8 cellular contexts compared by ENCODE assay signal in the genomic region with DNA sequence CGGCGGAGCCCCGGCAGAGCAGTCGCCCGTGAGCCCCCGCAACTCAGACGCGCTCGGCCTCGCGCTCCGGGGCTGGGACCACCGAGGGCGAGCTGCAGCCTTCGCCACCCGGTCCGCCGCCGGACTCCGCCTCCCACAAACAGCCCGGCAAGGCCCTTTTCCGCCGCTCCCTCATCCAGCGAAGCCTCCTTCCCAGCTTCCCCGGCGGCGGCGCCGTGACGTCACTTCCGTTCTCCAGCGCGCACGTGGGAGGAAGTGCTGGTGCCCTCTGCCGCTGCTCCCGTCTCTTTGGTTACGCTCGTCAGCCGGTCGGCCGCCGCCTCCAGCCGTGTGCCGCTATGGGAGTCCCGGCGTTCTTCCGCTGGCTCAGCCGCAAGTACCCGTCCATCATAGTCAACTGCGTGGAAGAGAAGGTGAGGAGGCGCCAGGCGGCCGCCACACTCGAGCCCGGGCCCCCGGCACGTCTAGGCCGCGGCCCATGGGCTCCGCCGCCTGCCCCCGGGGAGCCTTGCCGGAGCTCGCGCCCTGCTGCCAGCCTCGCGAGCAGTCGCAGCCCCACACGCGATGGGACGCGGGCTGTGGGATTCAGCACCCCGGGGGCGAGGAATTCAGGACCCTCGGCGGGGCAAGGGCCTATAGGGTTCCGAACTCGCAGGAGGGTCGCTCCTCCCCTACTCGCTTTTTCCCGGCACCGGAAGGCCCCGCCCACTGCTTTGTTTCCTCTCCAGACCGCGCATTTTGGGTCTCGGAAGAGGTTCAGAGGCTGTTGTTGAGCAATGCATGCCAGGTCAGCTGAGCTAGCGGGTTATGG. TPM values are rescaled to one million over a fixed set of nuclear protein-coding genes. Genes with fewer than 3 reads are reported as not detected.
DNase-seq lines count a peak whose midpoint lies in the region; ATAC-seq, FAIRE-seq and TF ChIP-seq lines count a peak whose summit lies in the region.

A gene with protein sequence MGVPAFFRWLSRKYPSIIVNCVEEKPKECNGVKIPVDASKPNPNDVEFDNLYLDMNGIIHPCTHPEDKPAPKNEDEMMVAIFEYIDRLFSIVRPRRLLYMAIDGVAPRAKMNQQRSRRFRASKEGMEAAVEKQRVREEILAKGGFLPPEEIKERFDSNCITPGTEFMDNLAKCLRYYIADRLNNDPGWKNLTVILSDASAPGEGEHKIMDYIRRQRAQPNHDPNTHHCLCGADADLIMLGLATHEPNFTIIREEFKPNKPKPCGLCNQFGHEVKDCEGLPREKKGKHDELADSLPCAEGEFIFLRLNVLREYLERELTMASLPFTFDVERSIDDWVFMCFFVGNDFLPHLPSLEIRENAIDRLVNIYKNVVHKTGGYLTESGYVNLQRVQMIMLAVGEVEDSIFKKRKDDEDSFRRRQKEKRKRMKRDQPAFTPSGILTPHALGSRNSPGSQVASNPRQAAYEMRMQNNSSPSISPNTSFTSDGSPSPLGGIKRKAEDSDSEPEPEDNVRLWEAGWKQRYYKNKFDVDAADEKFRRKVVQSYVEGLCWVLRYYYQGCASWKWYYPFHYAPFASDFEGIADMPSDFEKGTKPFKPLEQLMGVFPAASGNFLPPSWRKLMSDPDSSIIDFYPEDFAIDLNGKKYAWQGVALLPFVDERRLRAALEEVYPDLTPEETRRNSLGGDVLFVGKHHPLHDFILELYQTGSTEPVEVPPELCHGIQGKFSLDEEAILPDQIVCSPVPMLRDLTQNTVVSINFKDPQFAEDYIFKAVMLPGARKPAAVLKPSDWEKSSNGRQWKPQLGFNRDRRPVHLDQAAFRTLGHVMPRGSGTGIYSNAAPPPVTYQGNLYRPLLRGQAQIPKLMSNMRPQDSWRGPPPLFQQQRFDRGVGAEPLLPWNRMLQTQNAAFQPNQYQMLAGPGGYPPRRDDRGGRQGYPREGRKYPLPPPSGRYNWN (plus strand): TSS at position 271 of the 811 bp plus-strand sequence. CDS start 68 bp downstream, at position 339.

- no peak for FAIRE-seq in small intestine (lab: Jason Lieb, UNC)

- H3K36me3 ChIP-seq in breast epithelium, result no peaks in the 10 kb centered on the region
- peaks cover 6% of the 10 kb centered on the region; the same call in 1 of the 2 replicates for H3K36me3 ChIP-seq in iPS-20b (ENCODE audit: insufficient read depth, low read depth, low read length)
- no peaks in the 10 kb centered on the region for H3K36me3 ChIP-seq in small intestine (ENCODE audit: control insufficient read depth in 2 of 2, insufficient read depth in 2 of 2, low read length in 2 of 2)

- H3K27me3 ChIP-seq in breast epithelium (no peaks in the 10 kb centered on the region), iPS-20b (ENCODE audit: insufficient read depth, low read length) (no peaks in the 10 kb centered on the region; the same call in 1 of the 2 replicates), small intestine (ENCODE audit: control insufficient read depth in 2 of 2, insufficient read depth in 2 of 2, low read length in 2 of 2) (no peaks in the 10 kb centered on the region)

- 0 out of 2 replicates have a peak, but pooled peaks have one; percentile 9 for TF ChIP-seq CTCF in VCaP (conservative IDR thresholded peaks at IDR 0.05)
- TF ChIP-seq CTCF in breast epithelium (IDR thresholded peaks at IDR 0.05), result no peak

- ATAC-seq in GM18870 (IDR thresholded peaks at IDR 0.05; ENCODE audit: unreplicated experiment) (peak; percentile 84), HG03135 (IDR thresholded peaks at IDR 0.05; ENCODE audit: unreplicated experiment) (peak; percentile 91)

- WGBS in small intestine, 3 donors, result 0% methylated on average over 58 to 87 of the region's 87 CpGs

- H3K4me3 ChIP-seq in breast epithelium (peak within 1 kb of the TSS; percentile 88 to 94 (median 93)), iPS-20b (ENCODE audit: low read length) (peak within 1 kb of the TSS; percentile 86), small intestine (ENCODE audit: low read depth in 1 of 2, low read length in 2 of 2) (peak within 1 kb of the TSS; percentile 86 to 100)

- intact Hi-C loops in breast epithelium (cut with DNase I; ENCODE audit: low total_unique reads), result no loop called here

- DNase-seq in ACHN (peak; percentile 90), NCI-H2196 (lab: John Stamatoyannopoulos, UW; ENCODE audit: unreplicated experiment) (peak; percentile 94), breast epithelium (ENCODE audit: low spot score in 2 of 2) (peak; percentile 92 to 95), small intestine (peak; percentile 94)

- in situ Hi-C loops in ACHN (cut with HindIII; ENCODE audit: low pct_ligation_motif_present, low pct_unique_long_range_greater_than_20kb, low sequenced_read_pairs), result no loop called here

- H3K4me1 ChIP-seq in breast epithelium, result peaks cover 0 to 11% of the 10 kb centered on the region in 2 donors
- H3K4me1 ChIP-seq in iPS-20b (ENCODE audit: insufficient read depth, low read length), result peaks cover 6% of the 10 kb centered on the region; the same call in 1 of the 2 replicates
- peaks cover 0 to 2% of the 10 kb centered on the region in 2 donors for H3K4me1 ChIP-seq in small intestine (ENCODE audit: control insufficient read depth in 2 of 2, insufficient read depth in 1 of 2, low read depth in 1 of 2, low read length in 1 of 2)

- peak within 1 kb of the TSS; percentile 89 for H3K9ac ChIP-seq in iPS-20b (ENCODE audit: low read depth, low read length)

- H3K27ac ChIP-seq in VCaP (peak within 1 kb of the TSS; percentile 98), breast epithelium (peak within 1 kb of the TSS; percentile 99 to 100), iPS-20b (ENCODE audit: low read length) (peak within 1 kb of the TSS; percentile 88), small intestine (ENCODE audit: low read depth in 1 of 2, low read length in 1 of 2) (peak within 1 kb of the TSS; percentile 94 to 98)

- H3K9me3 ChIP-seq in breast epithelium, result no peaks in the 10 kb centered on the region
- H3K9me3 ChIP-seq in iPS-20b (ENCODE audit: insufficient read depth, low read depth, low read length), result no peaks in the 10 kb centered on the region
- no peaks in the 10 kb centered on the region for H3K9me3 ChIP-seq in small intestine (ENCODE audit: control insufficient read depth, low read depth)

- peak; percentile 83 for TF ChIP-seq POLR2A in breast epithelium (IDR thresholded peaks at IDR 0.05)

RNA-seq across cellular contexts. Expression of the gene that starts here (rescaled TPM):
- 10 to 100 TPM; 71.2 to 95.7 (median 90.4) TPM for total RNA-seq in breast epithelium
- polyA plus RNA-seq in small intestine, result 10 to 100 TPM; 21.9 to 30.4 (median 22.1) TPM

Comparison
In these comparisons a context has a peak if more than half of its experiments do, and no peak if none do; other contexts are left out.
1. Peak in every context shown above with its lines: DNase-seq, ATAC-seq, H3K4me3 ChIP-seq and H3K27ac ChIP-seq.